Comparison of ENCODE assay signal across 9 cellular contexts in the genomic region with DNA sequence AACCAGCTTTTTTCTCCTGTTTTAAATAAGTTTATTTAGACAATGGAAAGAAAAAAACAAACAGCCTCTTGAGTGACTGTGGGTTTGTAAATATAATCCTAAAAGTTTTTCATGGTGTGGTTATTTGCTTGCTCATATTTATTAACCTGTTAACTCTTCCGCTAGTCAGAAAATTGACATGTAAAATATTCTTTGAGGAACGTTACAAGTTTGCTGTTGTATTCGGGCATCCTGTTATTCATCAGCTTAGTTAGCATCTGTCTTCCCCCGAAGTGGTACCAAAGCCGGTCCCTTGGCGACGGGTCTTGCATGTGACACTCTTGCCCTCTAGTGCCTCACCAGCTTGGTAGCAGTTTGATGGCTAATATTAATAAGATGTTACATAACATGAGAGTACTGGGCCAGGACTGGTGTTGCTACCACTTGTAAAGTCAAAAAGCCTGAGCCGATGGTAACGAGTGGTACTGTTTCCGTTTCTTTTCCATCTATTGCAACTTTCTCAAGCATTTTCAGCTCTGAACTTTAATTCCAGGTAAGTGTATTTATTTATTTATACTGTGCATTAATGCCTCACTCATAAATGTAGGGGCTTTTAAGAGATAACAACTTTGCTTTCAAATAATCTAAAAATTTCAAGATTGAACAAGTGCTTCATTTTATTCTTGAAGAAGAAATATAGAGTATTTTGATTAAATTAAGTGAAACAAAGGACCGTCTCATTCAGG. TPM values are rescaled to one million over a fixed set of nuclear protein-coding genes. Genes with fewer than 3 reads are reported as not detected.
A peak's percentile ranks its signal among the peaks of the same experiment; 100 is the strongest.
DNase-seq lines count a peak whose midpoint lies in the region; ATAC-seq, FAIRE-seq and TF ChIP-seq lines count a peak whose summit lies in the region.
"Had no signal": no experiment of that assay in that cellular context is flagged by ENCODE, and none has a peak within 500 bp of the region (broad histone marks: within the 10 kb centered on the region; RNA-seq: fewer than 3 reads in every experiment).

A gene (plus strand): TSS at position 426 of the 725 bp plus-strand sequence. CDS start 19,425 bp downstream, outside the sequence.

- H3K27me3 Mint-ChIP-seq in endodermal cell (ENCODE audit: insufficient read depth) = peaks cover 23% of the 10 kb centered on the region

- H3K4me1 ChIP-seq in endodermal cell (ENCODE audit: control insufficient read depth, insufficient read depth, low read length) = no peaks in the 10 kb centered on the region
- no peaks in the 10 kb centered on the region for H3K4me1 ChIP-seq in mesodermal cell (ENCODE audit: control insufficient read depth, insufficient read depth, low read length, poor library complexity, severe bottlenecking)

- no peaks in the 10 kb centered on the region for H3K4me1 Mint-ChIP-seq in endodermal cell

- H3K9me3 Mint-ChIP-seq in endodermal cell = no peaks in the 10 kb centered on the region

- H3K36me3 Mint-ChIP-seq in endodermal cell (ENCODE audit: low read depth) = no peaks in the 10 kb centered on the region

- WGBS in endodermal cell (ENCODE audit: insufficient coverage in 1 of 2, insufficient read length in 1 of 2), 2 experiments = 0 to 20% methylated on average over 3 to 11 of the region's 11 CpGs
- 0% methylated on average over 3 to 5 of the region's 11 CpGs for WGBS in mesodermal cell (ENCODE audit: insufficient coverage in 2 of 2), 2 experiments

- H3K9ac ChIP-seq in SK-N-MC (ENCODE audit: insufficient read length) (peak within 1 kb of the TSS; percentile 65), endodermal cell (ENCODE audit: extremely low read depth, low read length, poor library complexity, severe bottlenecking) (no peak within 1 kb of the TSS)

- H3K36me3 ChIP-seq in SK-N-MC (ENCODE audit: insufficient read depth, low read length) (no peaks in the 10 kb centered on the region), endodermal cell (ENCODE audit: control insufficient read depth, insufficient read depth, low read length) (no peaks in the 10 kb centered on the region), mesodermal cell (ENCODE audit: control insufficient read depth, insufficient read depth, low read length) (no peaks in the 10 kb centered on the region)

- no peak for FAIRE-seq in urothelium cell line (lab: Jason Lieb, UNC)
- FAIRE-seq: endometrium had no signal

- H3K9me3 ChIP-seq in SK-N-MC (ENCODE audit: low read depth, low read length) (no peaks in the 10 kb centered on the region), endodermal cell (ENCODE audit: control insufficient read depth, low read length) (no peaks in the 10 kb centered on the region), mesodermal cell (ENCODE audit: control insufficient read depth, low read length) (no peaks in the 10 kb centered on the region)

- H3K4me3 ChIP-seq in SK-N-MC = peak within 1 kb of the TSS; percentile 87
- peak within 1 kb of the TSS; percentile 69 for H3K4me3 ChIP-seq in endodermal cell (ENCODE audit: low read length)
- H3K4me3 ChIP-seq in mesodermal cell (ENCODE audit: extremely low read depth, insufficient read depth, low read length, poor library complexity, severe bottlenecking) = peak within 1 kb of the TSS; percentile 56

- peak; percentile 66 for ATAC-seq in GM21619 (IDR thresholded peaks at IDR 0.05; ENCODE audit: unreplicated experiment)

- H3K27ac Mint-ChIP-seq in endodermal cell = no peak within 1 kb of the TSS

- H3K4me3 Mint-ChIP-seq in endodermal cell = peak within 1 kb of the TSS; percentile 52

- H3K27me3 ChIP-seq in endodermal cell (ENCODE audit: control insufficient read depth, insufficient read depth, low read length, poor library complexity, severe bottlenecking) = peaks cover 17% of the 10 kb centered on the region

- DNase-seq in ELF-1 (ENCODE audit: low read depth, low spot score) = peak; percentile 64
- peak; percentile 63 for DNase-seq in M059J (ENCODE audit: low read depth)
- peak; percentile 75 for DNase-seq in SK-N-MC (ENCODE audit: low read depth, low spot score)
- DNase-seq in endodermal cell = peak; percentile 88
- DNase-seq in urothelium cell line (ENCODE audit: low spot score) = peak; percentile 41
- no peak for DNase-seq in activated naive CD4-positive, alpha-beta T cell treated with anti-CD3 and anti-CD28 coated beads, Interleukin-2, amount 50 U/mL, for 16 hours

- H3K27ac ChIP-seq in SK-N-MC (no peak within 1 kb of the TSS), endodermal cell (ENCODE audit: low read depth, low read length) (peak within 1 kb of the TSS; percentile 13), mesodermal cell (ENCODE audit: low read depth, low read length, severe bottlenecking) (no peak within 1 kb of the TSS)

- TF ChIP-seq CTCF in endodermal cell (conservative IDR thresholded peaks at IDR 0.05) = peak; percentile 82

RNA-seq across cellular contexts. Expression of the gene that starts here (rescaled TPM):
- 0.07 TPM in 1 of 2 replicates, not detected in the other for total RNA-seq in M059J (2014; rRNA removed; shearing (Covaris generic))
- under 1 TPM; 0.62 to 0.71 TPM for total RNA-seq in endodermal cell
- polyA plus RNA-seq in endodermal cell (2013, experiment 1 of 2) = 4.2 TPM
- 3.4 TPM for polyA plus RNA-seq in endodermal cell (2013, experiment 2 of 2)
- polyA plus RNA-seq in mesodermal cell (2013, experiment 1 of 2) = 1.4 TPM
- polyA plus RNA-seq in mesodermal cell (2013, experiment 2 of 2) = 1.1 TPM

Comparison
In these comparisons a context has a peak if more than half of its experiments do, and no peak if none do; other contexts are left out.
1. Peak in DNase-seq in M059J; RNA of the gene not detected or under 1 TPM.